ENCODE assay signal across 1 cellular context in genomic region chr7:16753932-16754571, GRCh38.
TF ChIP-seq lines count a peak whose summit lies in the region.

No MANE protein-coding gene starts in this region.

TF ChIP-seq in HepG2, 621 proteins besides CTCF, POLR2A, EP300 and RAD21 (continued from another document and continues in another):
- peak; percentile 18; the same call in 1 of the 2 replicates for TF ChIP-seq ZNF609 (CRISPR knock-in tag; IDR thresholded peaks at IDR 0.05; ENCODE audit: borderline replicate concordance)
- TF ChIP-seq ZNF530 (CRISPR knock-in tag; IDR thresholded peaks at IDR 0.05; ENCODE audit: low read depth): no peak
- no peak for TF ChIP-seq ZNF3 (CRISPR knock-in tag; IDR thresholded peaks at IDR 0.05)
- no peak for TF ChIP-seq ZBTB1 (CRISPR knock-in tag; IDR thresholded peaks at IDR 0.05; ENCODE audit: borderline replicate concordance)
- no peak for TF ChIP-seq PHB2 (IDR thresholded peaks at IDR 0.05; ENCODE audit: partially characterized antibody)
- TF ChIP-seq ZFY (CRISPR knock-in tag; IDR thresholded peaks at IDR 0.05): no peak; the same call in 1 of the 2 replicates
- TF ChIP-seq HMGXB4 (CRISPR knock-in tag; IDR thresholded peaks at IDR 0.05; ENCODE audit: borderline replicate concordance in 1 of 2, low read depth in 1 of 2): peak; percentile 20 to 40; a peak in 1 of 4 replicates
- TF ChIP-seq RBFOX2 (IDR thresholded peaks at IDR 0.05; ENCODE audit: low read depth, low read length): 0 out of 2 replicates have a peak, but pooled peaks have one; percentile 5
- no peak for TF ChIP-seq MAFF (IDR thresholded peaks at IDR 0.05; ENCODE audit: low read depth, low read length)
- no peak for TF ChIP-seq NFAT5 (CRISPR knock-in tag; IDR thresholded peaks at IDR 0.05)
- TF ChIP-seq ZBTB2 (CRISPR knock-in tag; IDR thresholded peaks at IDR 0.05; ENCODE audit: low read depth): no peak
- TF ChIP-seq ZHX1 (CRISPR knock-in tag; IDR thresholded peaks at IDR 0.05; ENCODE audit: low read depth): 0 out of 2 replicates have a peak, but pooled peaks have one; percentile 33
- TF ChIP-seq YY1 (IDR thresholded peaks at IDR 0.05; ENCODE audit: insufficient read depth, insufficient replicate concordance, low read depth, low read length): peak; percentile 11
- TF ChIP-seq ZNF687 (CRISPR knock-in tag; IDR thresholded peaks at IDR 0.05): peak; percentile 83
- TF ChIP-seq ZNF775 (CRISPR knock-in tag; IDR thresholded peaks at IDR 0.05; ENCODE audit: borderline replicate concordance): no peak
- TF ChIP-seq ISL2 (CRISPR knock-in tag; IDR thresholded peaks at IDR 0.05): no peak
- 0 out of 2 replicates have a peak, but pooled peaks have one; percentile 12 for TF ChIP-seq ZNF430 (CRISPR knock-in tag; IDR thresholded peaks at IDR 0.05)
- no peak for TF ChIP-seq HMG20A (CRISPR knock-in tag; IDR thresholded peaks at IDR 0.05; ENCODE audit: borderline replicate concordance)
- TF ChIP-seq ZNF253 (CRISPR knock-in tag; IDR thresholded peaks at IDR 0.05; ENCODE audit: borderline replicate concordance): peak; percentile 59; the same call in 1 of the 2 replicates
- TF ChIP-seq ARID4A (CRISPR knock-in tag; IDR thresholded peaks at IDR 0.05; ENCODE audit: borderline replicate concordance): peak; percentile 47; the same call in 1 of the 2 replicates
- 0 out of 2 replicates have a peak, but pooled peaks have one; percentile 28 for TF ChIP-seq NAIF1 (CRISPR knock-in tag; IDR thresholded peaks at IDR 0.05; ENCODE audit: borderline replicate concordance)
- TF ChIP-seq TMF1 (CRISPR knock-in tag; IDR thresholded peaks at IDR 0.05; ENCODE audit: low read depth): no peak
- no peak for TF ChIP-seq TERF1 (CRISPR knock-in tag; IDR thresholded peaks at IDR 0.05)
